ENCODE assay signal across 17 cellular contexts in genomic region chrX:129953881-129954280, GRCh38. TPM values are rescaled to one million over a fixed set of nuclear protein-coding genes. Genes with fewer than 3 reads are reported as not detected.
DNase-seq lines count a peak whose midpoint lies in the region; ATAC-seq and TF ChIP-seq lines count a peak whose summit lies in the region.
"Had no signal": no experiment of that assay in that cellular context is flagged by ENCODE, and none has a peak within 500 bp of the region (broad histone marks: within the 10 kb centered on the region; RNA-seq: fewer than 3 reads in every experiment).

No MANE protein-coding gene starts in this region.

- no peak overlapping the region for H3K27ac ChIP-seq in DOHH2 (ENCODE audit: low read depth, low read length)
- H3K27ac ChIP-seq: 22Rv1 had no signal

- peaks cover 63% of the 10 kb centered on the region for H3K4me1 ChIP-seq in DOHH2 (ENCODE audit: control insufficient read depth, low read length)

- no peaks in the 10 kb centered on the region for H3K9me3 ChIP-seq in DOHH2 (ENCODE audit: control insufficient read depth, insufficient read depth, low read length)

- H3K79me2 ChIP-seq in DOHH2 (ENCODE audit: control insufficient read depth, low read length): no peaks in the 10 kb centered on the region

- peak overlapping the region; percentile 75 for H3K4me2 ChIP-seq in DOHH2 (ENCODE audit: low read length)

- peak overlapping the region; percentile 21 for H3K4me3 Mint-ChIP-seq in T-helper 1 cell treated with Interleukin-12 subunit alpha and Interleukin-12 subunit beta and Interleukin-4 antibody, amounts not matched to agents 30 μg/mL and 1 μg/mL, for 36 hours
- H3K4me3 Mint-ChIP-seq in activated CD8-positive, alpha-beta T cell treated with anti-CD3 and anti-CD28 coated beads for 36 hours: peak overlapping the region; percentile 50
- peak overlapping the region; percentile 65 for H3K4me3 Mint-ChIP-seq in mesothelial cell of epicardium

- CTCF ChIA-PET in activated CD8-positive, alpha-beta T cell treated with anti-CD3 and anti-CD28 coated beads for 36 hours (lab: Charles Lee): interaction anchor here (1.2 kb wide), 1 partner anchor 29 kb away, joined by 3 read pairs; no protein-coding TSS in a partner anchor

- H3K27ac Mint-ChIP-seq in T-helper 1 cell treated with Interleukin-12 subunit alpha and Interleukin-12 subunit beta and Interleukin-4 antibody, amounts not matched to agents 30 μg/mL and 1 μg/mL, for 36 hours: peak overlapping the region; percentile 24
- H3K27ac Mint-ChIP-seq in activated CD8-positive, alpha-beta T cell treated with anti-CD3 and anti-CD28 coated beads for 36 hours: no peak overlapping the region
- no peak overlapping the region for H3K27ac Mint-ChIP-seq in mesothelial cell of epicardium

- 0 out of 2 replicates have a peak, but pooled peaks cover 2% of the 10 kb centered on the region for H3K27me3 ChIP-seq in DOHH2 (ENCODE audit: control insufficient read depth, low read length)

- intact Hi-C loops in activated CD8-positive, alpha-beta T cell treated with anti-CD3 and anti-CD28 coated beads for 36 hours (cut with micrococcal nuclease): no loop called here

- no peaks in the 10 kb centered on the region for H3K9me3 Mint-ChIP-seq in T-helper 1 cell treated with Interleukin-12 subunit alpha and Interleukin-12 subunit beta and Interleukin-4 antibody, amounts not matched to agents 30 μg/mL and 1 μg/mL, for 36 hours
- no peaks in the 10 kb centered on the region for H3K9me3 Mint-ChIP-seq in activated CD8-positive, alpha-beta T cell treated with anti-CD3 and anti-CD28 coated beads for 36 hours
- peaks cover 13% of the 10 kb centered on the region for H3K9me3 Mint-ChIP-seq in mesothelial cell of epicardium

- no peaks in the 10 kb centered on the region for H4K20me1 ChIP-seq in DOHH2 (ENCODE audit: control insufficient read depth, insufficient read depth, low read depth, low read length)

- POLR2A ChIA-PET in activated CD8-positive, alpha-beta T cell treated with anti-CD3 and anti-CD28 coated beads for 36 hours (lab: Charles Lee): interaction anchor here (1.8 kb wide), 1 partner anchor 20 kb away, joined by 7 read pairs; no protein-coding TSS in a partner anchor

- H3K36me3 ChIP-seq in DOHH2 (ENCODE audit: control insufficient read depth, low read length): no peaks in the 10 kb centered on the region

- peak overlapping the region; percentile 79 for H3K4me3 ChIP-seq in DOHH2 (ENCODE audit: low read length)

- ATAC-seq in activated CD8-positive, alpha-beta T cell treated with anti-CD3 and anti-CD28 coated beads for 36 hours: no peak
- no peak for ATAC-seq in GM18861 (IDR thresholded peaks at IDR 0.05; ENCODE audit: unreplicated experiment)
- ATAC-seq in GM19324 (IDR thresholded peaks at IDR 0.05; ENCODE audit: low FRiP score, unreplicated experiment): no peak
- ATAC-seq: left colon had no signal

- peaks cover 4% of the 10 kb centered on the region; the same call in 1 of the 2 replicates for H3F3A ChIP-seq in DOHH2 (ENCODE audit: control insufficient read depth, insufficient read depth)

- H3K36me3 Mint-ChIP-seq in T-helper 1 cell treated with Interleukin-12 subunit alpha and Interleukin-12 subunit beta and Interleukin-4 antibody, amounts not matched to agents 30 μg/mL and 1 μg/mL, for 36 hours (ENCODE audit: low read depth): peaks cover 2% of the 10 kb centered on the region
- no peaks in the 10 kb centered on the region for H3K36me3 Mint-ChIP-seq in activated CD8-positive, alpha-beta T cell treated with anti-CD3 and anti-CD28 coated beads for 36 hours (ENCODE audit: low read depth)
- peaks cover 5% of the 10 kb centered on the region for H3K36me3 Mint-ChIP-seq in mesothelial cell of epicardium

- H3K4me1 Mint-ChIP-seq in T-helper 1 cell treated with Interleukin-12 subunit alpha and Interleukin-12 subunit beta and Interleukin-4 antibody, amounts not matched to agents 30 μg/mL and 1 μg/mL, for 36 hours (ENCODE audit: low read depth): peaks cover 15% of the 10 kb centered on the region
- H3K4me1 Mint-ChIP-seq in activated CD8-positive, alpha-beta T cell treated with anti-CD3 and anti-CD28 coated beads for 36 hours (ENCODE audit: low read depth): peaks cover 11% of the 10 kb centered on the region
- H3K4me1 Mint-ChIP-seq in mesothelial cell of epicardium: peaks cover 11% of the 10 kb centered on the region

- TF ChIP-seq CTCF in DOHH2 (IDR thresholded peaks at IDR 0.05; ENCODE audit: low read depth, low read length, poor library complexity, severe bottlenecking): no peak
- no peak for TF ChIP-seq CTCF in activated CD8-positive, alpha-beta T cell treated with anti-CD3 and anti-CD28 coated beads for 36 hours (IDR thresholded peaks at IDR 0.05)
- no peak for TF ChIP-seq CTCF in mesothelial cell of epicardium (IDR thresholded peaks at IDR 0.05; ENCODE audit: unreplicated experiment)

- H3K27me3 Mint-ChIP-seq in T-helper 1 cell treated with Interleukin-12 subunit alpha and Interleukin-12 subunit beta and Interleukin-4 antibody, amounts not matched to agents 30 μg/mL and 1 μg/mL, for 36 hours (ENCODE audit: low read depth): peaks cover 7% of the 10 kb centered on the region
- H3K27me3 Mint-ChIP-seq in activated CD8-positive, alpha-beta T cell treated with anti-CD3 and anti-CD28 coated beads for 36 hours: no peaks in the 10 kb centered on the region
- H3K27me3 Mint-ChIP-seq in mesothelial cell of epicardium (ENCODE audit: low read depth): peaks cover 7% of the 10 kb centered on the region

- DNase-seq in T-helper 1 cell (no peak), mesothelial cell of epicardium (ENCODE audit: low spot score in 2 of 2, unreplicated experiment in 2 of 2) (no peak), NCI-H1105 (lab: John Stamatoyannopoulos, UW) (no peak)
- no peak for DNase-seq in activated CD8-positive, alpha-beta T cell treated with anti-CD3 and anti-CD28 coated beads for 36 hours
- DNase-seq: anterior cingulate cortex, C1 segment of cervical spinal cord, GOT3, IMR-90, MV-4-11, NCI-H2029, small intestine had no signal

- H3K9me2 ChIP-seq in DOHH2 (replicated peaks; ENCODE audit: control insufficient read depth, low read length): no peaks in the 10 kb centered on the region

RNA-seq across cellular contexts. Expression of gene BCORL1, which starts 28.6 kb away (rescaled TPM):
- 1 to 10 TPM; 7.1 to 9.9 TPM for total RNA-seq in activated CD8-positive, alpha-beta T cell treated with anti-CD3 and anti-CD28 coated beads for 36 hours
- 27.7 to 28.9 TPM (median 28.0 TPM) in 3 replicates for total RNA-seq in mesothelial cell of epicardium

RNA-seq across cellular contexts. Expression of gene UTP14A, which starts 47.9 kb away (rescaled TPM):
- total RNA-seq in activated CD8-positive, alpha-beta T cell treated with anti-CD3 and anti-CD28 coated beads for 36 hours: 10 to 100 TPM; 33.1 to 34.0 TPM
- total RNA-seq in mesothelial cell of epicardium: 19.2 to 20.4 TPM (median 19.2 TPM) in 3 replicates
